Comparison of ENCODE assay signal across 8 cellular contexts in genomic region chr4:151015458-151016344, GRCh38. TPM values are rescaled to one million over a fixed set of nuclear protein-coding genes. Genes with fewer than 3 reads are reported as not detected.
A peak's percentile ranks its signal among the peaks of the same experiment; 100 is the strongest.
DNase-seq lines count a peak whose midpoint lies in the region; ATAC-seq and TF ChIP-seq lines count a peak whose summit lies in the region.

No MANE protein-coding gene starts in this region.

- H3K4me3 ChIP-seq in duodenal mucosa (ENCODE audit: low read depth in 1 of 2, low read length in 2 of 2) (peak overlapping the region; percentile 94 to 98), lower lobe of right lung (peak overlapping the region; percentile 99)

- peak overlapping the region; percentile 100 for H3K4me3 Mint-ChIP-seq in CD14-positive monocyte

- peaks cover 30% of the 10 kb centered on the region for H3K4me1 Mint-ChIP-seq in CD14-positive monocyte

- peaks cover 0 to 2% (median 0%) of the 10 kb centered on the region in 7 donors for H3K9me3 Mint-ChIP-seq in CD14-positive monocyte

- ATAC-seq in GM19351 (IDR thresholded peaks at IDR 0.05; ENCODE audit: unreplicated experiment): peak; percentile 70
- ATAC-seq in HG03460 (IDR thresholded peaks at IDR 0.05; ENCODE audit: unreplicated experiment): peak; percentile 69
- ATAC-seq in lower lobe of right lung: peak; percentile 95 to 96

- peak overlapping the region in 5 of 7 donors; percentile 80 to 95 (median 92) for H3K27ac Mint-ChIP-seq in CD14-positive monocyte

- no peak for TF ChIP-seq CTCF in CD14-positive monocyte (IDR thresholded peaks at IDR 0.05)
- TF ChIP-seq CTCF in lower lobe of right lung (IDR thresholded peaks at IDR 0.05): no peak

- DNase-seq in CD14-positive monocyte (ENCODE audit: low spot score): peak; percentile 45
- peak; percentile 35 for DNase-seq in NCI-H524 treated with DMSO at 0.1 percent for 48 hours (lab: John Stamatoyannopoulos, UW)
- peak; percentile 66 to 72 for DNase-seq in activated CD4-positive, alpha-beta T cell treated with anti-CD3 and anti-CD28 coated beads, Interleukin-2, amount 50 U/mL, for 4 hours
- peak; percentile 86 for DNase-seq in lower lobe of right lung
- peak; percentile 51 to 65 (median 63) for DNase-seq in stimulated activated CD4-positive, alpha-beta T cell treated with anti-CD3 and anti-CD28 coated beads, TNF-alpha, amount 100 ng/mL, for 1 hour (ENCODE audit: low read depth in 3 of 3, low spot score in 1 of 3)

- H3K27ac ChIP-seq in duodenal mucosa (ENCODE audit: low read depth, low read length): peak overlapping the region; percentile 98
- peak overlapping the region; percentile 98 for H3K27ac ChIP-seq in lower lobe of right lung

- peak overlapping the region; percentile 98 to 99 for H3K9ac ChIP-seq in duodenal mucosa (ENCODE audit: low read depth in 1 of 2, low read length in 2 of 2)

- H3K9me3 ChIP-seq in duodenal mucosa (ENCODE audit: control insufficient read depth in 1 of 2, low read length in 2 of 2) (no peaks in the 10 kb centered on the region), lower lobe of right lung (no peaks in the 10 kb centered on the region)

- peaks cover 0 to 9% (median 3%) of the 10 kb centered on the region in 3 donors for H3K27me3 Mint-ChIP-seq in CD14-positive monocyte (ENCODE audit: low read depth in 3 of 3)

- H3K36me3 ChIP-seq in duodenal mucosa (ENCODE audit: control insufficient read depth in 1 of 2, insufficient read depth in 2 of 2, low read length in 2 of 2) (no peaks in the 10 kb centered on the region), lower lobe of right lung (no peaks in the 10 kb centered on the region)

- H3K4me1 ChIP-seq in duodenal mucosa (ENCODE audit: control insufficient read depth in 1 of 2, insufficient read depth in 2 of 2, low read length in 2 of 2): peaks cover 13 to 31% of the 10 kb centered on the region in 2 donors
- H3K4me1 ChIP-seq in lower lobe of right lung: peaks cover 24% of the 10 kb centered on the region

- H3K36me3 Mint-ChIP-seq in CD14-positive monocyte: no peaks in the 10 kb centered on the region

- intact Hi-C loops in CD14-positive monocyte (cut with micrococcal nuclease) (loop anchor here in 1 of 2 donors (5.0 kb wide), 1 partner anchor 308 kb away; no protein-coding TSS in a partner anchor), lower lobe of right lung (cut with DNase I) (no loop called here)

- no peaks in the 10 kb centered on the region for H3K27me3 ChIP-seq in duodenal mucosa (ENCODE audit: control insufficient read depth in 1 of 2, insufficient read depth in 2 of 2, low read length in 2 of 2)
- no peaks in the 10 kb centered on the region for H3K27me3 ChIP-seq in lower lobe of right lung (ENCODE audit: low read depth)

RNA-seq across cellular contexts. Expression of gene LRBA, which starts 0.6 kb away (rescaled TPM):
- polyA plus RNA-seq in CD14-positive monocyte: 1 to 10 TPM; 1.5 to 4.4 TPM
- total RNA-seq in lower lobe of right lung: 46.2 TPM

Comparison
In these comparisons a context has a peak if more than half of its experiments do, and no peak if none do; other contexts are left out.
1. Peak in every context shown above with its lines: DNase-seq, ATAC-seq, H3K4me3 ChIP-seq and H3K27ac ChIP-seq.
2. DNase-seq: peak in every context shown above with its lines; median percentile 86 in lower lobe of right lung; 69 in activated CD4-positive, alpha-beta T cell treated with anti-CD3 and anti-CD28 coated beads, Interleukin-2, amount 50 U/mL, for 4 hours; 63 in stimulated activated CD4-positive, alpha-beta T cell treated with anti-CD3 and anti-CD28 coated beads, TNF-alpha, amount 100 ng/mL, for 1 hour; 45 in CD14-positive monocyte; 35 in NCI-H524 treated with DMSO at 0.1 percent for 48 hours.